Comparison of ENCODE assay signal across 8 cellular contexts in genomic region chr19:1103691-1104451, GRCh38. TPM values are rescaled to one million over a fixed set of nuclear protein-coding genes. Genes with fewer than 3 reads are reported as not detected.
DNase-seq lines count a peak whose midpoint lies in the region; ATAC-seq and TF ChIP-seq lines count a peak whose summit lies in the region.

A gene with protein sequence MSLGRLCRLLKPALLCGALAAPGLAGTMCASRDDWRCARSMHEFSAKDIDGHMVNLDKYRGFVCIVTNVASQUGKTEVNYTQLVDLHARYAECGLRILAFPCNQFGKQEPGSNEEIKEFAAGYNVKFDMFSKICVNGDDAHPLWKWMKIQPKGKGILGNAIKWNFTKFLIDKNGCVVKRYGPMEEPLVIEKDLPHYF (plus strand): TSS chr19:1103994. CDS start chr19:1104044, 50 bp downstream.

- H2AFZ ChIP-seq in OCI-LY3 (ENCODE audit: low read depth, low read length), result no peak within 1 kb of the TSS

- H3K4me1 ChIP-seq in OCI-LY3 (ENCODE audit: low read length), result peaks cover 42% of the 10 kb centered on the region

- intact Hi-C loops in Calu3 (cut with micrococcal nuclease; ENCODE audit: unreplicated experiment), result loop anchor here (5.0 kb wide), 1 partner anchor 78 kb away; no protein-coding TSS in a partner anchor

- H3K36me3 Mint-ChIP-seq in Calu3 (ENCODE audit: insufficient read depth, unreplicated experiment) (peaks cover 71% of the 10 kb centered on the region), endothelial cell (ENCODE audit: low read depth, unreplicated experiment) (peaks cover 4% of the 10 kb centered on the region)

- peak; percentile 52 for ATAC-seq in GM21447 (IDR thresholded peaks at IDR 0.05; ENCODE audit: unreplicated experiment)

- peaks cover 27% of the 10 kb centered on the region for H3K36me3 ChIP-seq in OCI-LY3 (replicated peaks; ENCODE audit: low read depth, low read length)

- TF ChIP-seq CTCF in Calu3 (IDR thresholded peaks at IDR 0.05; ENCODE audit: unreplicated experiment) (no peak), OCI-LY3 (IDR thresholded peaks at IDR 0.05; ENCODE audit: low read depth, low read length) (no peak), endothelial cell (IDR thresholded peaks at IDR 0.05; ENCODE audit: unreplicated experiment) (no peak)

- H3K27me3 Mint-ChIP-seq in Calu3 (ENCODE audit: unreplicated experiment) (no peaks in the 10 kb centered on the region), endothelial cell (ENCODE audit: unreplicated experiment) (peaks cover 6% of the 10 kb centered on the region)

- H3K79me2 ChIP-seq in OCI-LY3 (ENCODE audit: low read length), result peaks cover 16% of the 10 kb centered on the region

- H3K4me3 Mint-ChIP-seq in Calu3 (ENCODE audit: low read depth, unreplicated experiment) (peak within 1 kb of the TSS; percentile 50), endothelial cell (ENCODE audit: unreplicated experiment) (peak within 1 kb of the TSS; percentile 86)

- DNase-seq in Calu3 (peak; percentile 94), HuH-7 (ENCODE audit: low spot score) (peak; percentile 95), endothelial cell (ENCODE audit: low spot score) (peak; percentile 97), midbrain (lab: John Stamatoyannopoulos, UW) (peak; percentile 100)
- DNase-seq in activated CD8-positive, alpha-beta memory T cell treated with anti-CD3 and anti-CD28 coated beads, Interleukin-2, amount 50 U/mL, for 48 hours, result peak; percentile 98
- DNase-seq in stimulated activated CD8-positive, alpha-beta memory T cell treated with anti-CD3 and anti-CD28 coated beads, Interleukin-2, amount 100 ng/mL, for 1 hour (ENCODE audit: low read depth in 2 of 2), result peak; percentile 98

- CTCF ChIA-PET in Calu3 (lab: Charles Lee), result interaction anchor here (0.9 kb wide), 1 partner anchor 77 kb away, joined by 5 read pairs; the partner anchor contains the start of gene CNN2

- peaks cover 30% of the 10 kb centered on the region for H4K20me1 ChIP-seq in OCI-LY3 (ENCODE audit: insufficient read depth, low read length)

- peak within 1 kb of the TSS; percentile 91 for H3K4me2 ChIP-seq in OCI-LY3 (ENCODE audit: low read length)

- peak within 1 kb of the TSS; percentile 85 for H3K9ac ChIP-seq in OCI-LY3 (ENCODE audit: low read length)

- H3K4me1 Mint-ChIP-seq in Calu3 (ENCODE audit: low read depth, unreplicated experiment) (peaks cover 3% of the 10 kb centered on the region), endothelial cell (ENCODE audit: unreplicated experiment) (peaks cover 11% of the 10 kb centered on the region)

- peak within 1 kb of the TSS; percentile 76 for H3K27ac ChIP-seq in OCI-LY3 (ENCODE audit: low read length)

- H3K4me3 ChIP-seq in OCI-LY3 (ENCODE audit: low read length), result peak within 1 kb of the TSS; percentile 84

- H3K9me3 Mint-ChIP-seq in Calu3 (ENCODE audit: low read depth, unreplicated experiment) (no peaks in the 10 kb centered on the region), endothelial cell (ENCODE audit: unreplicated experiment) (no peaks in the 10 kb centered on the region)

- no peaks in the 10 kb centered on the region for H3K27me3 ChIP-seq in OCI-LY3 (ENCODE audit: low read depth, low read length)

- peak within 1 kb of the TSS; percentile 44 for H3K27ac Mint-ChIP-seq in Calu3 (ENCODE audit: unreplicated experiment)
- H3K27ac Mint-ChIP-seq in endothelial cell (ENCODE audit: unreplicated experiment), result peak within 1 kb of the TSS; percentile 98

- peaks cover 3% of the 10 kb centered on the region; the same call in 1 of the 2 replicates for H3K9me3 ChIP-seq in OCI-LY3 (ENCODE audit: insufficient read depth, low read length)

- BruUV-seq in Calu3 (replicated peaks; lab: Mats Ljungman, UMichigan), result no TSS peak

RNA-seq across cellular contexts. Expression of the gene that starts here (rescaled TPM):
- total RNA-seq in Calu3 (2022), result 246 and 251 TPM in 2 replicates
- 330 TPM for total RNA-seq in endothelial cell (ENCODE audit: unreplicated experiment)

Comparison
In these comparisons a context has a peak if more than half of its experiments do, and no peak if none do; other contexts are left out.
1. Peak in every context shown above with its lines: DNase-seq, ATAC-seq, H3K4me3 ChIP-seq and H3K27ac ChIP-seq.